Comparison of ENCODE assay signal across 1 cellular context in genomic region chr7:155597753-155598140, GRCh38.
A peak's percentile ranks its signal among the peaks of the same experiment; 100 is the strongest.
TF ChIP-seq lines count a peak whose summit lies in the region.

No MANE protein-coding gene starts in this region.

TF ChIP-seq in HepG2, 621 proteins besides CTCF, POLR2A, EP300 and RAD21 (continued from another document):
- TF ChIP-seq NFIC (IDR thresholded peaks at IDR 0.05; ENCODE audit: low read length) (no peak), ZNF343 (CRISPR knock-in tag; IDR thresholded peaks at IDR 0.05) (no peak), PBX3 (CRISPR knock-in tag; IDR thresholded peaks at IDR 0.05; ENCODE audit: borderline replicate concordance) (no peak), HMG20A (CRISPR knock-in tag; IDR thresholded peaks at IDR 0.05; ENCODE audit: borderline replicate concordance) (peak; percentile 62; the same call in 1 of the 2 replicates), ZKSCAN5 (CRISPR knock-in tag; IDR thresholded peaks at IDR 0.05) (no peak), MLXIP (CRISPR knock-in tag; IDR thresholded peaks at IDR 0.05; ENCODE audit: borderline replicate concordance) (no peak), PHF20 (CRISPR knock-in tag; IDR thresholded peaks at IDR 0.05) (no peak), ZNF674 (CRISPR knock-in tag; IDR thresholded peaks at IDR 0.05; ENCODE audit: low read depth) (no peak), ZBTB46 (CRISPR knock-in tag; IDR thresholded peaks at IDR 0.05; ENCODE audit: borderline replicate concordance) (no peak), ZNF629 (CRISPR knock-in tag; conservative IDR thresholded peaks at IDR 0.05) (peak; percentile 27; the same call in 1 of the 2 replicates), ZNF121 (CRISPR knock-in tag; IDR thresholded peaks at IDR 0.05) (no peak), ZNF761 (CRISPR knock-in tag; conservative IDR thresholded peaks at IDR 0.05) (no peak), MIXL1 (CRISPR knock-in tag; IDR thresholded peaks at IDR 0.05) (0 out of 2 replicates have a peak, but pooled peaks have one; percentile 54), GFI1 (CRISPR knock-in tag; IDR thresholded peaks at IDR 0.05; ENCODE audit: borderline replicate concordance) (0 out of 2 replicates have a peak, but pooled peaks have one; percentile 3), AGO1 (IDR thresholded peaks at IDR 0.05; ENCODE audit: low read depth, low read length, poor library complexity, severe bottlenecking) (no peak), GLMP (CRISPR knock-in tag; IDR thresholded peaks at IDR 0.05; ENCODE audit: borderline replicate concordance) (no peak), ZNF350 (CRISPR knock-in tag; IDR thresholded peaks at IDR 0.05; ENCODE audit: borderline replicate concordance, low read depth) (no peak), XBP1 (CRISPR knock-in tag; IDR thresholded peaks at IDR 0.05) (no peak), HOXA9 (CRISPR knock-in tag; IDR thresholded peaks at IDR 0.05; ENCODE audit: borderline replicate concordance) (no peak), BRD4 (CRISPR knock-in tag; IDR thresholded peaks at IDR 0.05) (no peak), ZNF547 (CRISPR knock-in tag; IDR thresholded peaks at IDR 0.05) (no peak), SSRP1 (CRISPR knock-in tag; IDR thresholded peaks at IDR 0.05) (no peak), ZSCAN5A (CRISPR knock-in tag; IDR thresholded peaks at IDR 0.05; ENCODE audit: borderline replicate concordance) (no peak), ZFP41 (CRISPR knock-in tag; IDR thresholded peaks at IDR 0.05; ENCODE audit: borderline replicate concordance) (no peak), KDM6A (CRISPR knock-in tag; IDR thresholded peaks at IDR 0.05; ENCODE audit: low read depth) (no peak), FOXA3 (CRISPR knock-in tag; IDR thresholded peaks at IDR 0.05) (peak; percentile 22), IKZF4 (CRISPR knock-in tag; IDR thresholded peaks at IDR 0.05; ENCODE audit: borderline replicate concordance, low read depth, not compliant biosample characterization) (no peak), IRF1 (CRISPR knock-in tag; IDR thresholded peaks at IDR 0.05; ENCODE audit: low read depth) (no peak), EED (CRISPR knock-in tag; IDR thresholded peaks at IDR 0.05) (no peak), ZUFSP (CRISPR knock-in tag; IDR thresholded peaks at IDR 0.05; ENCODE audit: borderline replicate concordance) (no peak), ZBTB26 (CRISPR knock-in tag; IDR thresholded peaks at IDR 0.05; ENCODE audit: borderline replicate concordance) (no peak), HNF1A (IDR thresholded peaks at IDR 0.05; ENCODE audit: low read depth) (peak; percentile 86), HNF1A (CRISPR knock-in tag; IDR thresholded peaks at IDR 0.05; ENCODE audit: borderline replicate concordance) (peak; percentile 87), ZFP37 (CRISPR knock-in tag; IDR thresholded peaks at IDR 0.05; ENCODE audit: borderline replicate concordance) (no peak), ZBTB7B (CRISPR knock-in tag; IDR thresholded peaks at IDR 0.05) (no peak), SETDB1 (CRISPR knock-in tag; IDR thresholded peaks at IDR 0.05; ENCODE audit: borderline replicate concordance) (no peak), IRF2 (CRISPR knock-in tag; IDR thresholded peaks at IDR 0.05) (no peak), HNF4A (CRISPR knock-in tag; IDR thresholded peaks at IDR 0.05) (peak; percentile 24), ZNF513 (CRISPR knock-in tag; conservative IDR thresholded peaks at IDR 0.05) (no peak), ZSCAN22 (CRISPR knock-in tag; IDR thresholded peaks at IDR 0.05) (no peak)
